ENCODE assay signal across 8 cellular contexts in the genomic region with DNA sequence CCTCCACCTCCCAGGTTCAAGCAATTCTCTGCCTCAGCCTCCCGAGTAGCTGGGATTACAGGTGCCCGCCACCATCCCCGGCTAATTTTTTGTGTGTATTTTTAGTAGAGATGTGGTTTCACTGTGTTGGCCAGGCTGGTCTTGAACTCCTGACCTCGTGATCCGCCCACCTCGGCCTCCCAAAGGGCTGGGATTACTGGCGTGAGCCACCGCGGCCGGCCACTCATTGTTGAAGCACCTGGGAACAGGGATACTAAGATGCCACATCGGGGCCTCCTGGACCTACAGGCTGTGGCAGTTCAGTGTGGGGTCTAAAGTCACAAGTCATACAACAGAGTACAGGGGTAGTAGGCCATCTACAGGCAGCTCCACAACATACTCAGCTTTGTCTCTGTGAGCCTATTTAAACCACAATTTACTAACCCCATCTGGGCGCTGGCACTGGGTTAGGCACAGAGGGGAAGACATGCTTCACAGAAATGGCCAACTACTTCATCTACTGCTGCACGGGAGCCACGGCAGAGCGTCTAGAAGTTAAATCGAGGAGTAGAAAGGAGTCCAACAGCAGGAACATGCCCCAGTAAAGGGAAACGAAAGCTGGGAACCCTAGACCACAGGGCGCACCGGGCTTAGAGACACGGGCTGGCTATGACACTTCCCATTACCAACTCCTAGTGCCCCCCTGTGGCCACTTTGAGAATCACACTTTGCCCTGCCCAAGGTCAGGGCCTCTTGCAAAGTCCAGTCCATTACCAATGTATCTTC. TPM values are rescaled to one million over a fixed set of nuclear protein-coding genes. Genes with fewer than 3 reads are reported as not detected.
DNase-seq lines count a peak whose midpoint lies in the region; ATAC-seq and TF ChIP-seq lines count a peak whose summit lies in the region.

No MANE protein-coding gene starts in this region.

- peak; percentile 71 for DNase-seq in GM12864 (ENCODE audit: low read depth)
- DNase-seq in NCI-H1092 (lab: John Stamatoyannopoulos, UW) = peak; percentile 33
- DNase-seq in T-helper 17 cell = peak; percentile 72 to 89 (median 75)
- peak in 56 of 58 donors; percentile 35 to 93 (median 76) for DNase-seq in anterior cingulate cortex (lab: John Stamatoyannopoulos, UW)
- peak; percentile 99 for DNase-seq in right atrium auricular region (ENCODE audit: low spot score)
- peak; percentile 86 for DNase-seq in retina
- peak in 1 of 2 donors; percentile 95 for DNase-seq in vagina (ENCODE audit: extremely low spot score in 2 of 2)

- H3K9me3 ChIP-seq in T-helper 17 cell (ENCODE audit: control insufficient read depth, low read length, poor library complexity, severe bottlenecking) = no peaks in the 10 kb centered on the region
- H3K9me3 ChIP-seq in right atrium auricular region = no peaks in the 10 kb centered on the region
- no peaks in the 10 kb centered on the region for H3K9me3 ChIP-seq in vagina

- peaks cover 54% of the 10 kb centered on the region for H3K4me1 Mint-ChIP-seq in T-helper 17 cell

- intact Hi-C loops in vagina (cut with DNase I) = no loop called here

- H3K27ac ChIP-seq in right atrium auricular region (peak overlapping the region; percentile 99), vagina (peak overlapping the region; percentile 100)

- H3K27me3 ChIP-seq in right atrium auricular region = no peaks in the 10 kb centered on the region
- H3K27me3 ChIP-seq in vagina = no peaks in the 10 kb centered on the region

- ATAC-seq in T-helper 17 cell (peak; percentile 11), GM21619 (IDR thresholded peaks at IDR 0.05; ENCODE audit: unreplicated experiment) (no peak)

- H3K4me3 ChIP-seq in GM12864 (ENCODE audit: low read depth, low read length) (no peak overlapping the region), right atrium auricular region (no peak overlapping the region), vagina (no peak overlapping the region)

- TF ChIP-seq POLR2A in vagina (IDR thresholded peaks at IDR 0.05) = no peak

- no peak overlapping the region for H3K27ac Mint-ChIP-seq in T-helper 17 cell

- H3K4me1 ChIP-seq in right atrium auricular region (peaks cover 0 to 48% of the 10 kb centered on the region in 2 donors), vagina (peaks cover 52% of the 10 kb centered on the region)

- H3K36me3 Mint-ChIP-seq in T-helper 17 cell (ENCODE audit: low read depth) = peaks cover 12% of the 10 kb centered on the region

- TF ChIP-seq CTCF in GM12864 (IDR thresholded peaks at IDR 0.05; ENCODE audit: low read depth, low read length, missing control alignments) (peak; percentile 93), right atrium auricular region (IDR thresholded peaks at IDR 0.05) (peak; percentile 93 to 95), vagina (IDR thresholded peaks at IDR 0.05) (peak; percentile 57 to 95 (median 80))

- peak overlapping the region; percentile 73 for H3K4me3 Mint-ChIP-seq in T-helper 17 cell

- no peaks in the 10 kb centered on the region for H3K27me3 Mint-ChIP-seq in T-helper 17 cell

- H3K36me3 ChIP-seq in right atrium auricular region (peaks cover 23% of the 10 kb centered on the region), vagina (peaks cover 0 to 5% of the 10 kb centered on the region in 2 donors)

RNA-seq across cellular contexts. Expression of gene VAMP2, which starts 4.3 kb away (rescaled TPM):
- total RNA-seq in T-helper 17 cell (100 to 1,000 TPM; 209 to 252 TPM), right atrium auricular region (10 to 100 TPM; 27.4 to 39.7 TPM), vagina (35.6 TPM)

RNA-seq across cellular contexts. Expression of gene PER1, which starts 6.2 kb away (rescaled TPM):
- total RNA-seq in T-helper 17 cell (1,000 to 10,000 TPM; 1,926 to 2,038 TPM), right atrium auricular region (10 to 100 TPM; 59.4 to 75.0 TPM), vagina (215 TPM)

RNA-seq across cellular contexts. Expression of gene TMEM107, which starts 17.7 kb away (rescaled TPM):
- total RNA-seq in T-helper 17 cell (10 to 100 TPM; 33.0 to 33.9 TPM), right atrium auricular region (10 to 100 TPM in 1 of 2 donors, 1 to 10 TPM in 1; 7.3 to 11.0 TPM), vagina (20.6 TPM)

RNA-seq across cellular contexts. Expression of gene BORCS6, which starts 31.5 kb away (rescaled TPM):
- total RNA-seq in T-helper 17 cell (1 to 10 TPM; 8.3 to 8.7 TPM), right atrium auricular region (10 to 100 TPM; 10.2 to 10.8 TPM), vagina (9.6 TPM)

RNA-seq across cellular contexts. Expression of gene HES7, which starts 34.5 kb away (rescaled TPM):
- total RNA-seq in T-helper 17 cell (not detected), right atrium auricular region (not detected), vagina (not detected)
